ENCODE assay signal across 19 cellular contexts in genomic region chr4:21710212-21710843, GRCh38.
DNase-seq lines count a peak whose midpoint lies in the region; ATAC-seq and TF ChIP-seq lines count a peak whose summit lies in the region.
"Had no signal": no experiment of that assay in that cellular context is flagged by ENCODE, and none has a peak within 500 bp of the region (broad histone marks: within the 10 kb centered on the region; RNA-seq: fewer than 3 reads in every experiment).

No MANE protein-coding gene starts in this region.

- no peaks in the 10 kb centered on the region for H3K79me2 ChIP-seq in H9 (ENCODE audit: insufficient read depth, low read length)

- H3K4me1 Mint-ChIP-seq in H9: peaks cover 12 to 13% of the 10 kb centered on the region in 2 experiments
- H3K4me1 Mint-ChIP-seq in activated naive CD8-positive, alpha-beta T cell treated with anti-CD3 and anti-CD28 coated beads for 36 hours: no peaks in the 10 kb centered on the region

- no peak overlapping the region for H3K18ac ChIP-seq in H9 (ENCODE audit: insufficient read length, low read depth, low read length)

- H3K27ac Mint-ChIP-seq in H9: peak overlapping the region in 1 of 3 experiments; percentile 49; a peak in 2 of 7 replicates
- H3K27ac Mint-ChIP-seq in activated naive CD8-positive, alpha-beta T cell treated with anti-CD3 and anti-CD28 coated beads for 36 hours: no peak overlapping the region

- H2BK15ac ChIP-seq in H9 (ENCODE audit: low read depth, low read length): no peak overlapping the region

- H4K91ac ChIP-seq in H9 (ENCODE audit: insufficient read length, low read depth, low read length): no peak overlapping the region

- no peak overlapping the region for H3K56ac ChIP-seq in H9 (ENCODE audit: insufficient read length, low read depth, low read length)

- no CpG with 5 or more reads among the region's 6 CpGs for WGBS in H9 (ENCODE audit: extremely low coverage, insufficient read length, low lambda C conversion rate)

- H3K9me3 Mint-ChIP-seq in H9: no peaks in the 10 kb centered on the region
- no peaks in the 10 kb centered on the region for H3K9me3 Mint-ChIP-seq in activated naive CD8-positive, alpha-beta T cell treated with anti-CD3 and anti-CD28 coated beads for 36 hours

- H3K9me3 ChIP-seq in H9 (ENCODE audit: control insufficient read depth, low read depth, low read length) (no peaks in the 10 kb centered on the region), NT2/D1 (ENCODE audit: insufficient read depth, low read length) (no peaks in the 10 kb centered on the region)
- H3K9me3 ChIP-seq: BE2C, MG63 had no signal

- H3K23me2 ChIP-seq in H9 (ENCODE audit: insufficient read length, low read depth, low read length, poor library complexity, severe bottlenecking): no peaks in the 10 kb centered on the region

- H3K36me3 ChIP-seq in NT2/D1 (ENCODE audit: insufficient read depth, insufficient read length, low read length): no peaks in the 10 kb centered on the region
- H3K36me3 ChIP-seq: BE2C, MG63 had no signal

- H3K14ac ChIP-seq in H9 (ENCODE audit: insufficient read depth, low read length): peak overlapping the region; percentile 78; the same call in 1 of the 2 replicates

- H3K9ac ChIP-seq in H9 (ENCODE audit: extremely low read depth, insufficient read length, low read length) (no peak overlapping the region), NT2/D1 (ENCODE audit: insufficient read length, low read depth) (no peak overlapping the region)
- H3K9ac ChIP-seq: GM23248 had no signal

- no peak overlapping the region for H3T11ph ChIP-seq in H9 (ENCODE audit: low read length)

- no peaks in the 10 kb centered on the region for H4K20me1 ChIP-seq in H9 (ENCODE audit: control insufficient read depth, insufficient read depth, insufficient read length)

- no peaks in the 10 kb centered on the region for H3K79me1 ChIP-seq in H9 (ENCODE audit: insufficient read depth, low read depth, low read length, poor library complexity, severe bottlenecking)

- no peak overlapping the region for H3K4me3 Mint-ChIP-seq in H9
- no peak overlapping the region for H3K4me3 Mint-ChIP-seq in activated naive CD8-positive, alpha-beta T cell treated with anti-CD3 and anti-CD28 coated beads for 36 hours

- H4K8ac ChIP-seq in H9 (replicated peaks; ENCODE audit: insufficient read length, low read depth, low read length): no peak overlapping the region

- H2AK5ac ChIP-seq in H9 (ENCODE audit: insufficient read length, low read length): no peak overlapping the region

- peak overlapping the region; percentile 21 for H3K4me2 ChIP-seq in H9 (ENCODE audit: insufficient read depth, insufficient read length, low read length)

- H2BK5ac ChIP-seq in H9 (ENCODE audit: insufficient read length, low read length): no peak overlapping the region

- H3K4me1 ChIP-seq in H9 (ENCODE audit: insufficient read depth, low read length): peaks cover 2% of the 10 kb centered on the region; the same call in 1 of the 2 replicates
- H3K4me1 ChIP-seq in NT2/D1 (ENCODE audit: insufficient read depth, insufficient read length): peaks cover 3% of the 10 kb centered on the region

- no peak overlapping the region for H2BK12ac ChIP-seq in H9 (ENCODE audit: insufficient read length, low read depth, low read length)

- TF ChIP-seq POLR2A in erythroblast (IDR thresholded peaks at IDR 0.05; ENCODE audit: low read length): no peak

- H3K27me3 ChIP-seq in H9 (ENCODE audit: insufficient read depth, low read length) (no peaks in the 10 kb centered on the region), NT2/D1 (ENCODE audit: insufficient read depth, insufficient read length) (no peaks in the 10 kb centered on the region)
- H3K27me3 ChIP-seq: BE2C, MG63 had no signal

- H3K4me3 ChIP-seq in NT2/D1 (ENCODE audit: insufficient read length, low read depth): no peak overlapping the region
- no peak overlapping the region for H3K4me3 ChIP-seq in choroid plexus epithelial cell (ENCODE audit: low read depth, low read length)
- H3K4me3 ChIP-seq: GM23248, MG63 had no signal

- TF ChIP-seq CTCF in H9 (conservative IDR thresholded peaks at IDR 0.05) (no peak), choroid plexus epithelial cell (conservative IDR thresholded peaks at IDR 0.05; ENCODE audit: low read depth, low read length) (no peak)

- no peak overlapping the region for H3K23ac ChIP-seq in H9 (ENCODE audit: insufficient read length, low read depth, low read length)

- H2BK120ac ChIP-seq in H9 (ENCODE audit: low read depth, low read length, poor library complexity, severe bottlenecking): no peak overlapping the region

- H2BK20ac ChIP-seq in H9 (ENCODE audit: low read depth, low read length, poor library complexity, severe bottlenecking): no peak overlapping the region

- H3K4ac ChIP-seq in H9 (ENCODE audit: low read depth, low read length): no peak overlapping the region

- H3K27me3 Mint-ChIP-seq in H9 (ENCODE audit: low read depth): no peaks in the 10 kb centered on the region
- H3K27me3 Mint-ChIP-seq in activated naive CD8-positive, alpha-beta T cell treated with anti-CD3 and anti-CD28 coated beads for 36 hours: peaks cover 2% of the 10 kb centered on the region

- no peak overlapping the region for H3K27ac ChIP-seq in H9 (ENCODE audit: insufficient read length, low read depth, low read length)
- H3K27ac ChIP-seq: GM23248, RWPE1 had no signal

- DNase-seq in H9: no peak
- peak; percentile 5 for DNase-seq in NT2/D1 (ENCODE audit: low read depth, low spot score)
- peak; percentile 61 for DNase-seq in choroid plexus epithelial cell (ENCODE audit: low read depth)
- peak; percentile 25 for DNase-seq in iris pigment epithelial cell (ENCODE audit: low read depth)
- DNase-seq in DMS79 treated with DMSO at 0.1 percent for 48 hours (lab: John Stamatoyannopoulos, UW): no peak
- DNase-seq in activated naive CD8-positive, alpha-beta T cell treated with anti-CD3 and anti-CD28 coated beads for 36 hours: no peak
- no peak for DNase-seq in erythroblast (lab: John Stamatoyannopoulos, UW)
- DNase-seq: BE2C, COR-L47, GM23248, Kasumi-1, MG63, NCI-H1417, NCI-H1694 treated with DMSO at 0.1 percent for 48 hours, NCI-H510A, NCI-H748 treated with DMSO at 0.1 percent for 48 hours, SHP77 treated with DMSO at 0.1 percent for 48 hours had no signal

- no peak overlapping the region for H2AFZ ChIP-seq in H9 (ENCODE audit: low read length)
- H2AFZ ChIP-seq: GM23248 had no signal

- ATAC-seq in esophagus mucosa: no peak

- no peaks in the 10 kb centered on the region for H3K36me3 Mint-ChIP-seq in H9 (ENCODE audit: insufficient read depth in 1 of 3, low read depth in 3 of 3)
- H3K36me3 Mint-ChIP-seq in activated naive CD8-positive, alpha-beta T cell treated with anti-CD3 and anti-CD28 coated beads for 36 hours: no peaks in the 10 kb centered on the region

- H4K5ac ChIP-seq in H9 (ENCODE audit: insufficient read length, low read depth, low read length): no peak overlapping the region

Comparison
In these comparisons a context has a peak if more than half of its experiments do, and no peak if none do; other contexts are left out.
1. DNase-seq: peak in NT2/D1 (single experiment), choroid plexus epithelial cell (single experiment) and iris pigment epithelial cell (single experiment); none in H9 (single experiment), DMS79 treated with DMSO at 0.1 percent for 48 hours (single experiment), activated naive CD8-positive, alpha-beta T cell treated with anti-CD3 and anti-CD28 coated beads for 36 hours (single experiment) and erythroblast (0 of 2).